In the genomic region with DNA sequence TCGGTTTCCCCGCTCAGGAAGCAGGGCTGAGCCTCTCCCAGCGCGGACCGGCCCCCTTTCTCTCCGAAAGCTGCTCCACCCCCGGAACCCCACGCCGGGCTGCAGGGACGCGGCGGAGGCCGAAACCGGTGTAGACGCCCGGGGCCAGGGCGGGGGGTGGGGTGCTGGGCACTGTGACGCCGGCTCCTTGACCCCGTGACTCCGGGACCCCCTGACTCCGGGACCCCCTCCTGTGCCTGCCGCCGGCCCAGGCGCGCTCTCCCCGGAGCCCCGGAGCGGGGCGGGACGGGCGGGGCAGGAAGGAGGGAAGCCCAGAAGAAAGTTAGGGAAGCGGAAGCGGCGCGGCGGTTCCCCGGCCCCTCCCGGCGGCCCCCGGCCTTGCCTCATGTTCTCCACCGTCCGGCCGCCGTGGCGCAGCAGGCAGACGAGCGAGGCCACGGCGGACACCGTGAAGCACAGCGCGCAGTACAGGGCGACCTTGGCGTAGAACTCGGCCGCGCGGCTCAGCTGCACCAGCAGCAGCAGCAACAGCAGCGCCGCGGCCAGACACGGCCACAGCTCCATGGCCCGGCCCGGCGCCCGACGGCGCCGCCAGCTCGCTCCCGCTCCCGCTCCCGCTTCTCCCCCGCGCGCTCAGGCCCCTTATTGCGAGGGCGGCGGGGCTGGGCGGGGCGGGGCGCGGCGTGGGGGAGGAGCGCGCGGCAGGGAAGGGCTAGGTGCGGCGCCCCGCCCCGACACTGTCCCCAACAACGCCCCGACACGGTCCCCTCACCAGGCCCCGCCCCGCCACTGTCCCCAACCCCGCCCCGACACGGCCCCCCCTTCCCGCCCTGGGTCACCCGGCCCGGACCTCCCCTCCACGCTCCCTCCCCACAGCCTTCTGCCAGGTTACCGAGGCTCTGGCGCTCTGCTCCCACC, we compare ENCODE assay signal across 8 cellular contexts. TPM values are rescaled to one million over a fixed set of nuclear protein-coding genes. Genes with fewer than 3 reads are reported as not detected.
A peak's percentile ranks its signal among the peaks of the same experiment; 100 is the strongest.
DNase-seq lines count a peak whose midpoint lies in the region; ATAC-seq and TF ChIP-seq lines count a peak whose summit lies in the region.

Gene AGPAT2, minus strand, starts transcription at position 664 of the 918 bp plus-strand sequence. Its CDS starts 100 bp downstream, at position 564.

- H3K4me3 ChIP-seq in GM12865 (ENCODE audit: low read depth, low read length) (peak within 1 kb of the TSS; percentile 89), mucosa of rectum (ENCODE audit: low read length in 2 of 2) (peak within 1 kb of the TSS; percentile 71 to 84)

- H3K27me3 Mint-ChIP-seq in stimulated activated naive B cell treated with anti-CD40 and anti-IgM and Interleukin-4, amounts not matched to agents 10 μg/mL and 1 μg/mL and 100 μg/mL, for 72 hours = peaks cover 0 to 3% of the 10 kb centered on the region in 2 donors

- peaks cover 10 to 19% of the 10 kb centered on the region in 2 donors for H3K4me1 Mint-ChIP-seq in stimulated activated naive B cell treated with anti-CD40 and anti-IgM and Interleukin-4, amounts not matched to agents 10 μg/mL and 1 μg/mL and 100 μg/mL, for 72 hours

- peak within 1 kb of the TSS; percentile 72 to 91 for H3K9ac ChIP-seq in mucosa of rectum (ENCODE audit: low read depth in 1 of 2, low read length in 2 of 2)

- H3K36me3 Mint-ChIP-seq in stimulated activated naive B cell treated with anti-CD40 and anti-IgM and Interleukin-4, amounts not matched to agents 10 μg/mL and 1 μg/mL and 100 μg/mL, for 72 hours = no peaks in the 10 kb centered on the region

- H3K27ac Mint-ChIP-seq in stimulated activated naive B cell treated with anti-CD40 and anti-IgM and Interleukin-4, amounts not matched to agents 10 μg/mL and 1 μg/mL and 100 μg/mL, for 72 hours = peak within 1 kb of the TSS; percentile 80

- peak within 1 kb of the TSS; percentile 92 to 94 for H3K27ac ChIP-seq in mucosa of rectum (ENCODE audit: low read depth in 2 of 2, low read length in 2 of 2)

- H3K4me1 ChIP-seq in mucosa of rectum (ENCODE audit: control insufficient read depth in 2 of 2, insufficient read depth in 2 of 2, low read length in 2 of 2) = peaks cover 29 to 42% of the 10 kb centered on the region in 2 donors

- POLR2A ChIA-PET in activated CD8-positive, alpha-beta memory T cell treated with anti-CD3 and anti-CD28 coated beads for 36 hours (lab: Charles Lee) = interaction anchor here (0.7 to 3.8 kb wide), 2 partner anchors 40 to 245 kb away, joined by 5 to 16 read pairs; no protein-coding TSS in a partner anchor

- ATAC-seq in HG02870 (IDR thresholded peaks at IDR 0.05; ENCODE audit: unreplicated experiment) (peak; percentile 57), HG02610 (IDR thresholded peaks at IDR 0.05; ENCODE audit: unreplicated experiment) (no peak)
- peak; percentile 89 to 93 for ATAC-seq in stimulated activated naive B cell treated with anti-CD40 and anti-IgM and Interleukin-4, amounts not matched to agents 10 μg/mL and 1 μg/mL and 100 μg/mL, for 72 hours (replicated peaks)

- no peaks in the 10 kb centered on the region for H3K9me3 Mint-ChIP-seq in stimulated activated naive B cell treated with anti-CD40 and anti-IgM and Interleukin-4, amounts not matched to agents 10 μg/mL and 1 μg/mL and 100 μg/mL, for 72 hours

- H3K36me3 ChIP-seq in mucosa of rectum (ENCODE audit: control insufficient read depth in 2 of 2, insufficient read depth in 2 of 2, low read length in 2 of 2) = peaks cover 0 to 2% of the 10 kb centered on the region in 2 donors

- in situ Hi-C loops in endometrial microvascular endothelial cells (cut with HindIII; ENCODE audit: inconsistent ontology term, low pct_unique_long_range_greater_than_20kb, low sequenced_read_pairs) = no loop called here

- TF ChIP-seq CTCF in GM12865 (IDR thresholded peaks at IDR 0.05; ENCODE audit: insufficient read depth, low read depth, low read length, missing control alignments) = no peak

- H3K27me3 ChIP-seq in mucosa of rectum (ENCODE audit: control insufficient read depth in 2 of 2, insufficient read depth in 2 of 2, low read length in 2 of 2) = no peaks in the 10 kb centered on the region

- CTCF ChIA-PET in activated CD8-positive, alpha-beta memory T cell treated with anti-CD3 and anti-CD28 coated beads for 36 hours (lab: Charles Lee) = interaction anchor here (0.5 to 2.1 kb wide), 7 partner anchors 11 to 202 kb away, joined by 3 to 7 read pairs (median 3); no protein-coding TSS in a partner anchor

- peak; percentile 82 for DNase-seq in GM12865 (ENCODE audit: low read depth)
- peak; percentile 75 for DNase-seq in NCI-H748 (lab: John Stamatoyannopoulos, UW; ENCODE audit: unreplicated experiment)
- DNase-seq in stimulated activated naive B cell treated with anti-CD40 and anti-IgM and Interleukin-4, amounts not matched to agents 10 μg/mL and 1 μg/mL and 100 μg/mL, for 72 hours = peak; percentile 45

- H3K4me3 Mint-ChIP-seq in stimulated activated naive B cell treated with anti-CD40 and anti-IgM and Interleukin-4, amounts not matched to agents 10 μg/mL and 1 μg/mL and 100 μg/mL, for 72 hours = peak within 1 kb of the TSS; percentile 82 to 86

- no peaks in the 10 kb centered on the region for H3K9me3 ChIP-seq in mucosa of rectum (ENCODE audit: control insufficient read depth in 2 of 2, low read length in 2 of 2)

RNA-seq across cellular contexts. Expression of gene AGPAT2, which starts in this region (rescaled TPM):
- total RNA-seq in activated CD8-positive, alpha-beta memory T cell treated with anti-CD3 and anti-CD28 coated beads for 36 hours = 10 to 100 TPM; 16.2 to 18.5 TPM
- total RNA-seq in endometrial microvascular endothelial cells (ENCODE audit: inconsistent ontology term) = 31.7 TPM
